8 cellular contexts compared by ENCODE assay signal in genomic region chr13:97432232-97432916, GRCh38. TPM values are rescaled to one million over a fixed set of nuclear protein-coding genes. Genes with fewer than 3 reads are reported as not detected.
DNase-seq lines count a peak whose midpoint lies in the region; ATAC-seq and FAIRE-seq lines count a peak whose summit lies in the region.

No MANE protein-coding gene starts in this region.

- FAIRE-seq in RCC 7860 (lab: Jason Lieb, UNC): no peak

- H3K27ac Mint-ChIP-seq in activated T-cell treated with anti-CD3 and anti-CD28 coated beads, Interleukin-2, amount 50 U/mL, for 72 hours: peak overlapping the region; percentile 95
- peak overlapping the region; percentile 92 to 100 for H3K27ac Mint-ChIP-seq in activated naive CD4-positive, alpha-beta T cell treated with anti-CD3 and anti-CD28 coated beads, Interleukin-2, amount 50 U/mL, for 72 hours
- H3K27ac Mint-ChIP-seq in immature natural killer cell: peak overlapping the region; percentile 97 to 100 (median 100)

- peak overlapping the region; percentile 31 for H3K27ac ChIP-seq in subcutaneous abdominal adipose tissue (ENCODE audit: low read depth, low read length)

- H3K36me3 Mint-ChIP-seq in activated T-cell treated with anti-CD3 and anti-CD28 coated beads, Interleukin-2, amount 50 U/mL, for 72 hours (ENCODE audit: insufficient read depth in 2 of 2): peaks cover 1 to 2% of the 10 kb centered on the region in 2 donors
- peaks cover 0 to 12% of the 10 kb centered on the region in 2 donors for H3K36me3 Mint-ChIP-seq in activated naive CD4-positive, alpha-beta T cell treated with anti-CD3 and anti-CD28 coated beads, Interleukin-2, amount 50 U/mL, for 72 hours
- peaks cover 0 to 7% (median 0%) of the 10 kb centered on the region in 3 donors for H3K36me3 Mint-ChIP-seq in immature natural killer cell

- H3K9ac ChIP-seq in subcutaneous abdominal adipose tissue (ENCODE audit: low read length in 5 of 5): peak overlapping the region in 2 of 5 donors; percentile 10 to 59

- no peaks in the 10 kb centered on the region for H3K9me3 ChIP-seq in subcutaneous abdominal adipose tissue (ENCODE audit: control insufficient read depth in 5 of 5, low read length in 5 of 5)

- H3K36me3 ChIP-seq in subcutaneous abdominal adipose tissue (ENCODE audit: control insufficient read depth in 5 of 5, insufficient read depth in 5 of 5, low read length in 5 of 5): peaks cover 0 to 3% (median 0%) of the 10 kb centered on the region in 5 donors

- peaks cover 5 to 38% (median 30%) of the 10 kb centered on the region in 5 donors for H3K4me1 ChIP-seq in subcutaneous abdominal adipose tissue (ENCODE audit: control insufficient read depth in 5 of 5, insufficient read depth in 5 of 5, low read length in 5 of 5)

- H3K4me1 Mint-ChIP-seq in activated T-cell treated with anti-CD3 and anti-CD28 coated beads, Interleukin-2, amount 50 U/mL, for 72 hours (ENCODE audit: low read depth): peaks cover 26% of the 10 kb centered on the region
- H3K4me1 Mint-ChIP-seq in immature natural killer cell: peaks cover 32 to 38% of the 10 kb centered on the region in 2 donors

- ATAC-seq in activated T-cell treated with anti-CD3 and anti-CD28 coated beads, Interleukin-2, amount 50 U/mL, for 72 hours (replicated peaks in 1 of 2): no peak
- ATAC-seq in activated naive CD4-positive, alpha-beta T cell treated with anti-CD3 and anti-CD28 coated beads, Interleukin-2, amount 50 U/mL, for 72 hours: no peak
- ATAC-seq in GM18870 (IDR thresholded peaks at IDR 0.05; ENCODE audit: unreplicated experiment): no peak

- H3K9me3 Mint-ChIP-seq in activated T-cell treated with anti-CD3 and anti-CD28 coated beads, Interleukin-2, amount 50 U/mL, for 72 hours: no peaks in the 10 kb centered on the region
- no peaks in the 10 kb centered on the region for H3K9me3 Mint-ChIP-seq in activated naive CD4-positive, alpha-beta T cell treated with anti-CD3 and anti-CD28 coated beads, Interleukin-2, amount 50 U/mL, for 72 hours
- peaks cover 0 to 2% (median 0%) of the 10 kb centered on the region in 6 donors for H3K9me3 Mint-ChIP-seq in immature natural killer cell

- peaks cover 19% of the 10 kb centered on the region for H3K27me3 Mint-ChIP-seq in activated T-cell treated with anti-CD3 and anti-CD28 coated beads, Interleukin-2, amount 50 U/mL, for 72 hours (ENCODE audit: low read depth)
- H3K27me3 Mint-ChIP-seq in immature natural killer cell (ENCODE audit: low read depth in 3 of 3): peaks cover 14 to 26% (median 17%) of the 10 kb centered on the region in 3 donors

- H3K4me3 ChIP-seq in subcutaneous abdominal adipose tissue (ENCODE audit: low read depth in 1 of 5, low read length in 5 of 5): peak overlapping the region; percentile 63 to 95 (median 92)

- DNase-seq in activated T-cell treated with anti-CD3 and anti-CD28 coated beads, Interleukin-2, amount 50 U/mL, for 72 hours: peak in 1 of 2 donors; percentile 4
- no peak for DNase-seq in activated T-cell treated with anti-CD3 and anti-CD28 coated beads, Interleukin-2, amount 50 U/mL, for 1 hour
- no peak for DNase-seq in activated naive CD4-positive, alpha-beta T cell treated with anti-CD3 and anti-CD28 coated beads, Interleukin-2, amount 50 U/mL, for 72 hours (ENCODE audit: low spot score in 2 of 2)
- peak in 2 of 3 donors; percentile 2 for DNase-seq in immature natural killer cell
- DNase-seq in HUDEP-2 (lab: John Stamatoyannopoulos, UW; ENCODE audit: unreplicated experiment in 76 of 76): no peak
- DNase-seq in RCC 7860 (ENCODE audit: low spot score): no peak

- H3K27me3 ChIP-seq in subcutaneous abdominal adipose tissue (ENCODE audit: control insufficient read depth in 5 of 5, insufficient read depth in 4 of 5, low read length in 5 of 5): peaks cover 0 to 4% (median 0%) of the 10 kb centered on the region in 5 donors

- H3K4me3 Mint-ChIP-seq in activated T-cell treated with anti-CD3 and anti-CD28 coated beads, Interleukin-2, amount 50 U/mL, for 72 hours: peak overlapping the region; percentile 87 to 91
- peak overlapping the region; percentile 92 to 99 (median 98) for H3K4me3 Mint-ChIP-seq in immature natural killer cell

RNA-seq across cellular contexts. Expression of gene RAP2A, which starts 1.6 kb away (rescaled TPM):
- total RNA-seq in activated T-cell treated with anti-CD3 and anti-CD28 coated beads, Interleukin-2, amount 50 U/mL, for 72 hours: 10 to 100 TPM; 24.9 to 33.5 TPM
- 10 to 100 TPM in 1 of 2 donors, 1 to 10 TPM in 1; 8.1 to 19.0 TPM for total RNA-seq in activated naive CD4-positive, alpha-beta T cell treated with anti-CD3 and anti-CD28 coated beads, Interleukin-2, amount 50 U/mL, for 72 hours
- polyA plus RNA-seq in immature natural killer cell: 1 to 10 TPM; 2.8 to 5.6 (median 5.5) TPM

Comparison
In these comparisons a context has a peak if more than half of its experiments do, and no peak if none do; other contexts are left out.
1. DNase-seq: peak in immature natural killer cell (2 of 3); none in activated T-cell treated with anti-CD3 and anti-CD28 coated beads, Interleukin-2, amount 50 U/mL, for 1 hour (single experiment), activated naive CD4-positive, alpha-beta T cell treated with anti-CD3 and anti-CD28 coated beads, Interleukin-2, amount 50 U/mL, for 72 hours (0 of 2), HUDEP-2 (0 of 76) and RCC 7860 (single experiment).
2. Peak in every context shown above with its lines, with median percentiles within 50 percentile points of each other: H3K27ac Mint-ChIP-seq.